8 cellular contexts compared by ENCODE assay signal in genomic region chrX:14039344-14039743, GRCh38. TPM values are rescaled to one million over a fixed set of nuclear protein-coding genes. Genes with fewer than 3 reads are reported as not detected.
DNase-seq lines count a peak whose midpoint lies in the region; ATAC-seq, FAIRE-seq and TF ChIP-seq lines count a peak whose summit lies in the region.

No MANE protein-coding gene starts in this region.

- no peak for TF ChIP-seq POLR2A in gastrocnemius medialis (IDR thresholded peaks at IDR 0.05)

- ATAC-seq in HG03378 (IDR thresholded peaks at IDR 0.05; ENCODE audit: unreplicated experiment) (peak; percentile 87), PC-3 (peak; percentile 83), gastrocnemius medialis (no peak)

- intact Hi-C loops in A673 (cut with micrococcal nuclease; ENCODE audit: unreplicated experiment) (loop anchor here (2.0 kb wide), 2 partner anchors 1107 to 1203 kb away; no protein-coding TSS in a partner anchor), PC-3 (cut with micrococcal nuclease) (loop anchor here (5.0 kb wide), 2 partner anchors 1103 to 1203 kb away; no protein-coding TSS in a partner anchor), gastrocnemius medialis (cut with DNase I; ENCODE audit: low total_unique reads) (loop anchor here (5.0 kb wide), 1 partner anchor 1203 kb away; no protein-coding TSS in a partner anchor)
- intact Hi-C loops in activated T-helper 1 cell treated with anti-CD3 and anti-CD28 coated beads, Interleukin-12 subunit alpha, Interleukin-12 subunit beta, Interleukin-2, Interleukin-4 antibody, amounts not matched to agents 30 ng/mL and 10 ng/mL and 1 ng/mL, durations not matched to agents 14 hours and 24 hours and 36 hours (cut with micrococcal nuclease) = loop anchor here (1.0 to 2.0 kb wide), 4 partner anchors 56 to 1429 kb away; no protein-coding TSS in a partner anchor

- no peaks in the 10 kb centered on the region for H4K20me1 ChIP-seq in PC-3 (ENCODE audit: low read length)

- H3K4me1 ChIP-seq in A673 (ENCODE audit: insufficient read depth, low read length, poor library complexity, severe bottlenecking) = no peaks in the 10 kb centered on the region
- no peaks in the 10 kb centered on the region for H3K4me1 ChIP-seq in PC-3 (ENCODE audit: insufficient read depth, low read length)
- H3K4me1 ChIP-seq in gastrocnemius medialis = no peaks in the 10 kb centered on the region

- no peak overlapping the region for H3K4me3 Mint-ChIP-seq in activated T-helper 1 cell treated with anti-CD3 and anti-CD28 coated beads, Interleukin-12 subunit alpha, Interleukin-12 subunit beta, Interleukin-2, Interleukin-4 antibody, amounts not matched to agents 30 ng/mL and 10 ng/mL and 1 ng/mL, durations not matched to agents 14 hours and 24 hours and 36 hours

- FAIRE-seq in frontal cortex (lab: Jason Lieb, UNC) = peak; percentile 76

- H3K4me3 ChIP-seq in A673 (ENCODE audit: low read depth, low read length, poor library complexity, severe bottlenecking) (no peak overlapping the region), PC-3 (ENCODE audit: low read length) (no peak overlapping the region), gastrocnemius medialis (no peak overlapping the region)

- H3K27ac ChIP-seq in A673 (ENCODE audit: low read depth, low read length, poor library complexity, severe bottlenecking) = no peak overlapping the region
- H3K27ac ChIP-seq in PC-3 (ENCODE audit: low read length) = no peak overlapping the region
- H3K27ac ChIP-seq in gastrocnemius medialis = no peak overlapping the region

- H3K27me3 ChIP-seq in A673 (replicated peaks; ENCODE audit: insufficient read depth, low read depth, low read length, poor library complexity) (no peaks in the 10 kb centered on the region), PC-3 (ENCODE audit: low read length) (no peaks in the 10 kb centered on the region), gastrocnemius medialis (peaks cover 0 to 11% (median 0%) of the 10 kb centered on the region in 3 donors)

- no peak overlapping the region for H3K9ac ChIP-seq in PC-3 (ENCODE audit: low read length)

- H3K36me3 ChIP-seq in A673 (ENCODE audit: insufficient read depth, low read length, poor library complexity, severe bottlenecking) = no peaks in the 10 kb centered on the region
- H3K36me3 ChIP-seq in PC-3 (ENCODE audit: low read depth, low read length) = no peaks in the 10 kb centered on the region
- H3K36me3 ChIP-seq in gastrocnemius medialis = no peaks in the 10 kb centered on the region

- no TSS peak for BruUV-seq in A673 (replicated peaks; lab: Mats Ljungman, UMichigan)
- BruUV-seq in PC-3 (replicated peaks; lab: Mats Ljungman, UMichigan) = no TSS peak

- H2AFZ ChIP-seq in PC-3 (ENCODE audit: low read length) = no peak overlapping the region

- in situ Hi-C loops in GM13976 (cut with MboI; ENCODE audit: low sequenced_read_pairs, unreplicated experiment) (loop anchor here (10.0 kb wide), 2 partner anchors 145 to 525 kb away; no protein-coding TSS in a partner anchor), gastrocnemius medialis (cut with MboI; ENCODE audit: low sequenced_read_pairs in 4 of 4) (loop anchor here (10.0 to 25.0 kb wide), 8 partner anchors 275 to 1198 kb away; partner anchors contain the start of genes OFD1 (in 1 of the 4), TCEANC (in 1 of the 4) and TRAPPC2 (in 1 of the 4))

- no peak overlapping the region for H3K4me2 ChIP-seq in PC-3 (ENCODE audit: low read length)

- H3K4me1 Mint-ChIP-seq in activated T-helper 1 cell treated with anti-CD3 and anti-CD28 coated beads, Interleukin-12 subunit alpha, Interleukin-12 subunit beta, Interleukin-2, Interleukin-4 antibody, amounts not matched to agents 30 ng/mL and 10 ng/mL and 1 ng/mL, durations not matched to agents 14 hours and 24 hours and 36 hours (ENCODE audit: low read depth) = no peaks in the 10 kb centered on the region

- H3F3A ChIP-seq in PC-3 (ENCODE audit: low read length, unreplicated experiment) = no peaks in the 10 kb centered on the region

- no peaks in the 10 kb centered on the region for H3K9me2 ChIP-seq in PC-3 (replicated peaks; ENCODE audit: low read length)

- CTCF ChIA-PET in A673 (lab: Charles Lee) = no interaction called here
- CTCF ChIA-PET in PC-3 (lab: Charles Lee) = interaction anchor here (0.6 kb wide), 1 partner anchor 1104 kb away, joined by 4 read pairs; no protein-coding TSS in a partner anchor

- peak; percentile 78 for TF ChIP-seq CTCF in A673 (conservative IDR thresholded peaks at IDR 0.05; ENCODE audit: low read depth, low read length)
- TF ChIP-seq CTCF in GM13976 (IDR thresholded peaks at IDR 0.05; ENCODE audit: borderline replicate concordance, control extremely low read depth, extremely low read depth, insufficient read depth, missing control alignments) = peak; percentile 64
- TF ChIP-seq CTCF in PC-3 (conservative IDR thresholded peaks at IDR 0.05; ENCODE audit: low read depth, low read length) = peak; percentile 76
- peak; percentile 27 to 68 (median 42) for TF ChIP-seq CTCF in gastrocnemius medialis (IDR thresholded peaks at IDR 0.05 in 4 of 5, conservative IDR thresholded peaks at IDR 0.05 in 1 of 5)

- no peaks in the 10 kb centered on the region for H3K9me3 Mint-ChIP-seq in activated T-helper 1 cell treated with anti-CD3 and anti-CD28 coated beads, Interleukin-12 subunit alpha, Interleukin-12 subunit beta, Interleukin-2, Interleukin-4 antibody, amounts not matched to agents 30 ng/mL and 10 ng/mL and 1 ng/mL, durations not matched to agents 14 hours and 24 hours and 36 hours

- no peak overlapping the region for H3K27ac Mint-ChIP-seq in activated T-helper 1 cell treated with anti-CD3 and anti-CD28 coated beads, Interleukin-12 subunit alpha, Interleukin-12 subunit beta, Interleukin-2, Interleukin-4 antibody, amounts not matched to agents 30 ng/mL and 10 ng/mL and 1 ng/mL, durations not matched to agents 14 hours and 24 hours and 36 hours

- DNase-seq in A673 (ENCODE audit: low spot score) (peak; percentile 71), GM13976 (ENCODE audit: low spot score) (peak; percentile 44), PC-3 (peak; percentile 76), frontal cortex (ENCODE audit: low spot score in 2 of 2) (no peak), gastrocnemius medialis (no peak), islet precursor cell (no peak)
- peak; percentile 31 for DNase-seq in activated T-helper 1 cell treated with anti-CD3 and anti-CD28 coated beads, Interleukin-12 subunit alpha, Interleukin-12 subunit beta, Interleukin-2, Interleukin-4 antibody, amounts not matched to agents 30 ng/mL and 10 ng/mL and 1 ng/mL, durations not matched to agents 14 hours and 24 hours and 36 hours (ENCODE audit: low spot score)

- POLR2A ChIA-PET in A673 (lab: Charles Lee; ENCODE audit: low non-redundant PET) = no interaction called here
- POLR2A ChIA-PET in PC-3 (lab: Charles Lee; ENCODE audit: unreplicated experiment) = no interaction called here

- H3K9me3 ChIP-seq in A673 (ENCODE audit: low read depth, low read length, poor library complexity, severe bottlenecking) (no peaks in the 10 kb centered on the region), PC-3 (ENCODE audit: low read length) (no peaks in the 10 kb centered on the region), gastrocnemius medialis (no peaks in the 10 kb centered on the region)

- H3K27me3 Mint-ChIP-seq in activated T-helper 1 cell treated with anti-CD3 and anti-CD28 coated beads, Interleukin-12 subunit alpha, Interleukin-12 subunit beta, Interleukin-2, Interleukin-4 antibody, amounts not matched to agents 30 ng/mL and 10 ng/mL and 1 ng/mL, durations not matched to agents 14 hours and 24 hours and 36 hours (ENCODE audit: insufficient read depth) = peaks cover 13% of the 10 kb centered on the region

- no peaks in the 10 kb centered on the region for H3K79me2 ChIP-seq in PC-3 (ENCODE audit: low read length)

- H3K36me3 Mint-ChIP-seq in activated T-helper 1 cell treated with anti-CD3 and anti-CD28 coated beads, Interleukin-12 subunit alpha, Interleukin-12 subunit beta, Interleukin-2, Interleukin-4 antibody, amounts not matched to agents 30 ng/mL and 10 ng/mL and 1 ng/mL, durations not matched to agents 14 hours and 24 hours and 36 hours (ENCODE audit: low read depth) = no peaks in the 10 kb centered on the region

RNA-seq across cellular contexts. Expression of gene GEMIN8, which starts 9.7 kb away (rescaled TPM):
- total RNA-seq in A673 (2021) (9.2 and 12.7 TPM in 2 replicates), PC-3 (2014; rRNA removed) (6.3 and 8.3 TPM in 2 replicates), frontal cortex (12.2 TPM), gastrocnemius medialis (1 to 10 TPM; 6.4 to 8.8 (median 6.9) TPM)
- 15.6 and 17.7 TPM in 2 replicates for total RNA-seq in activated T-helper 1 cell treated with anti-CD3 and anti-CD28 coated beads, Interleukin-12 subunit alpha, Interleukin-12 subunit beta, Interleukin-2, Interleukin-4 antibody, amounts not matched to agents 30 ng/mL and 10 ng/mL and 1 ng/mL, durations not matched to agents 14 hours and 24 hours and 36 hours

Comparison
In these comparisons a context has a peak if more than half of its experiments do, and no peak if none do; other contexts are left out.
1. DNase-seq: peak in A673 (single experiment), GM13976 (single experiment), PC-3 (single experiment) and activated T-helper 1 cell treated with anti-CD3 and anti-CD28 coated beads, Interleukin-12 subunit alpha, Interleukin-12 subunit beta, Interleukin-2, Interleukin-4 antibody, amounts not matched to agents 30 ng/mL and 10 ng/mL and 1 ng/mL, durations not matched to agents 14 hours and 24 hours and 36 hours (single experiment); none in frontal cortex (0 of 2), gastrocnemius medialis (0 of 2) and islet precursor cell (single experiment).
2. ATAC-seq: peak in HG03378 (single experiment) and PC-3 (single experiment); none in gastrocnemius medialis (0 of 2).
3. Peak in every context shown above with its lines, with median percentiles within 50 percentile points of each other: CTCF ChIP-seq.